ENCODE assay signal across 22 cellular contexts in genomic region chr4:118843237-118843636, GRCh38.
"Had no signal": no experiment of that assay in that cellular context is flagged by ENCODE, and none has a peak within 500 bp of the region (broad histone marks: within the 10 kb centered on the region; RNA-seq: fewer than 3 reads in every experiment).

No MANE protein-coding gene starts in this region.

- H3K27ac ChIP-seq: ascending aorta, colonic mucosa, gastrocnemius medialis, left lung, spleen, thoracic aorta, upper lobe of right lung had no signal

- H3K4me1 Mint-ChIP-seq: activated naive CD4-positive, alpha-beta T cell treated with anti-CD3 and anti-CD28 coated beads, Interleukin-2, amount 10 ng/mL, durations not matched to agents 7 days and 5 days; activated naive CD8-positive, alpha-beta T cell treated with anti-CD3 and anti-CD28 coated beads, Interleukin-2, amount 50 U/mL, for 24 hours; central memory CD8-positive, alpha-beta T cell; stimulated activated memory B cell treated with anti-CD40 and anti-IgM and Interleukin-4, amounts not matched to agents 10 μg/mL and 1 μg/mL and 100 μg/mL, for 72 hours had no signal

- H3K36me3 Mint-ChIP-seq: activated naive CD4-positive, alpha-beta T cell treated with anti-CD3 and anti-CD28 coated beads, Interleukin-2, amount 10 ng/mL, durations not matched to agents 7 days and 5 days; mesothelial cell of epicardium; stimulated activated memory B cell treated with anti-CD40 and anti-IgM and Interleukin-4, amounts not matched to agents 10 μg/mL and 1 μg/mL and 100 μg/mL, for 72 hours had no signal

- H3K36me3 ChIP-seq: ascending aorta, colonic mucosa, gastrocnemius medialis, left lung, spleen, thoracic aorta, upper lobe of right lung had no signal

- H3K9me3 ChIP-seq: ascending aorta, colonic mucosa, gastrocnemius medialis, left lung, spleen, thoracic aorta, upper lobe of right lung had no signal

- H3K4me3 Mint-ChIP-seq: activated naive CD4-positive, alpha-beta T cell treated with anti-CD3 and anti-CD28 coated beads, Interleukin-2, amount 10 ng/mL, durations not matched to agents 7 days and 5 days; activated naive CD8-positive, alpha-beta T cell treated with anti-CD3 and anti-CD28 coated beads, Interleukin-2, amount 50 U/mL, for 24 hours; activated T-cell treated with anti-CD3 and anti-CD28 coated beads, Interleukin-2, amount 50 U/mL, for 4 hours; central memory CD8-positive, alpha-beta T cell; mesothelial cell of epicardium; nephron; stimulated activated memory B cell treated with anti-CD40 and anti-IgM and Interleukin-4, amounts not matched to agents 10 μg/mL and 1 μg/mL and 100 μg/mL, for 72 hours had no signal

- H3K9me3 Mint-ChIP-seq: activated naive CD4-positive, alpha-beta T cell treated with anti-CD3 and anti-CD28 coated beads, Interleukin-2, amount 10 ng/mL, durations not matched to agents 7 days and 5 days; activated naive CD8-positive, alpha-beta T cell treated with anti-CD3 and anti-CD28 coated beads, Interleukin-2, amount 50 U/mL, for 24 hours; activated T-cell treated with anti-CD3 and anti-CD28 coated beads, Interleukin-2, amount 50 U/mL, for 4 hours; central memory CD8-positive, alpha-beta T cell; mesothelial cell of epicardium; nephron; stimulated activated memory B cell treated with anti-CD40 and anti-IgM and Interleukin-4, amounts not matched to agents 10 μg/mL and 1 μg/mL and 100 μg/mL, for 72 hours had no signal

- H3K27ac Mint-ChIP-seq: activated naive CD4-positive, alpha-beta T cell treated with anti-CD3 and anti-CD28 coated beads, Interleukin-2, amount 10 ng/mL, durations not matched to agents 7 days and 5 days; activated naive CD8-positive, alpha-beta T cell treated with anti-CD3 and anti-CD28 coated beads, Interleukin-2, amount 50 U/mL, for 24 hours; mesothelial cell of epicardium; nephron; stimulated activated memory B cell treated with anti-CD40 and anti-IgM and Interleukin-4, amounts not matched to agents 10 μg/mL and 1 μg/mL and 100 μg/mL, for 72 hours had no signal

- H3K27me3 ChIP-seq: ascending aorta, colonic mucosa, gastrocnemius medialis, left lung, spleen, upper lobe of right lung had no signal

- H3K4me1 ChIP-seq: ascending aorta, colonic mucosa, gastrocnemius medialis, left lung, spleen, upper lobe of right lung had no signal

- ATAC-seq: activated CD4-positive, CD25-positive, alpha-beta regulatory T cell treated with anti-CD3 and anti-CD28 coated beads, Interleukin-2, amount 50 U/mL, for 24 hours; activated naive CD8-positive, alpha-beta T cell treated with anti-CD3 and anti-CD28 coated beads, Interleukin-2, amount 50 U/mL, for 24 hours; activated T-cell treated with anti-CD3 and anti-CD28 coated beads, Interleukin-2, amount 50 U/mL, for 4 hours; gastrocnemius medialis; left lung; stimulated activated memory B cell treated with anti-CD40 and anti-IgM and Interleukin-4, amounts not matched to agents 10 μg/mL and 1 μg/mL and 100 μg/mL, for 72 hours; upper lobe of right lung had no signal

- DNase-seq: activated CD4-positive, alpha-beta T cell treated with anti-CD3 and anti-CD28 coated beads, Interleukin-2, amount 50 U/mL, for 1 hour; activated CD8-positive, alpha-beta memory T cell treated with anti-CD3 and anti-CD28 coated beads, Interleukin-2, amount 50 U/mL, for 4 hours; activated effector memory CD4-positive, alpha-beta T cell treated with Interleukin-2 at 50 U/mL for 16 hours; activated naive CD4-positive, alpha-beta T cell treated with anti-CD3 and anti-CD28 coated beads, Interleukin-2, amount 10 ng/mL, durations not matched to agents 7 days and 5 days; activated naive CD8-positive, alpha-beta T cell treated with anti-CD3 and anti-CD28 coated beads, Interleukin-2, amount 50 U/mL, for 24 hours; activated T-cell treated with anti-CD3 and anti-CD28 coated beads, Interleukin-2, amount 50 U/mL, for 4 hours; colonic mucosa; erythroblast; gastrocnemius medialis; head of caudate nucleus; left lung; retina; spleen; stimulated activated CD4-positive, alpha-beta T cell treated with anti-CD3 and anti-CD28 coated beads, Interleukin-4, amount 100 ng/mL, for 4 hours; upper lobe of right lung had no signal

- H3K4me3 ChIP-seq: ascending aorta, colonic mucosa, gastrocnemius medialis, left lung, spleen, thoracic aorta, upper lobe of right lung had no signal
